ENCODE assay signal across 32 cellular contexts in the genomic region with DNA sequence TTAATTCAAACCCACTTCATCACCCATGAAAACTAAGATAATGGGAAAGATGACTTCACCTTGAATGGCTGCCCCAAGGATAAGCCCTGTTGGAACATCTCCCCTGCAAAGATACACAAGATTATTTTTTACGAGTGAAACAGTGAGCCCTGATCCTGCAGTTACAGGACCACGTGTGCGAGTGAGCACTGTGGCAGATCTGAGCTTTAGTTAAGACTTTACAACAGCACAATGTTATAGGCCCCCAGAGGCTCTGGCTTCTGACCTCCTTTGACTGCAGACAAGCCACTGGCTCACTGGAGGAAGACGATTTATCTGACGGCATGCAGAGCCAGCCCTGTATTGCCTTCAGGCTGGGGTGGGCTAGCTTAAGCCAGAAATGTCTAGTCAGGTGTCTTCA.
"Had no signal": no experiment of that assay in that cellular context is flagged by ENCODE, and none has a peak within 500 bp of the region (broad histone marks: within the 10 kb centered on the region; RNA-seq: fewer than 3 reads in every experiment).

No MANE protein-coding gene starts in this region.

- H3K36me3 Mint-ChIP-seq: activated CD4-positive, alpha-beta memory T cell treated with anti-CD3 and anti-CD28 coated beads for 36 hours; activated CD8-positive, alpha-beta memory T cell treated with anti-CD3 and anti-CD28 coated beads, Interleukin-2, amount 10 ng/mL, durations not matched to agents 7 days and 5 days; activated naive CD4-positive, alpha-beta T cell treated with anti-CD3 and anti-CD28 coated beads, Interleukin-2, amount 50 U/mL, for 24 hours; activated naive CD8-positive, alpha-beta T cell treated with anti-CD3 and anti-CD28 coated beads for 36 hours had no signal

- H3K9me3 ChIP-seq: adrenal gland, body of pancreas, colonic mucosa, esophagus squamous epithelium had no signal

- H3K27ac Mint-ChIP-seq: activated CD4-positive, alpha-beta memory T cell treated with anti-CD3 and anti-CD28 coated beads for 36 hours; activated CD4-positive, alpha-beta T cell treated with anti-CD3 and anti-CD28 coated beads for 36 hours; activated CD4-positive, alpha-beta T cell treated with anti-CD3 and anti-CD28 coated beads, Interleukin-2, amount 10 ng/mL, durations not matched to agents 24 days and 14 days; activated CD8-positive, alpha-beta memory T cell treated with anti-CD3 and anti-CD28 coated beads, Interleukin-2, amount 10 ng/mL, durations not matched to agents 7 days and 5 days; activated CD8-positive, alpha-beta T cell treated with anti-CD3 and anti-CD28 coated beads, Interleukin-2, amount 10 ng/mL, durations not matched to agents 7 days and 5 days; activated naive CD4-positive, alpha-beta T cell treated with anti-CD3 and anti-CD28 coated beads for 36 hours; activated naive CD4-positive, alpha-beta T cell treated with anti-CD3 and anti-CD28 coated beads, Interleukin-2, amount 50 U/mL, for 24 hours; activated naive CD8-positive, alpha-beta T cell treated with anti-CD3 and anti-CD28 coated beads for 36 hours; activated naive CD8-positive, alpha-beta T cell treated with anti-CD3 and anti-CD28 coated beads, Interleukin-2, amount 50 U/mL, for 24 hours; activated T-helper 1 cell treated with anti-CD3 and anti-CD28 coated beads, Interleukin-12 subunit alpha, Interleukin-12 subunit beta, Interleukin-2, Interleukin-4 antibody, amounts not matched to agents 30 ng/mL and 10 ng/mL and 1 ng/mL, durations not matched to agents 14 hours and 24 hours and 36 hours; activated T-helper 2 cell treated with anti-CD3 and anti-CD28 coated beads, Interferon-gamma antibody, Interleukin-2, Interleukin-4, amounts not matched to agents 10 μg/mL and 5 μg/mL and 100 μg/mL, durations not matched to agents 14 hours and 24 hours and 36 hours; T-helper 17 cell; T-helper 2 cell treated with Interferon-gamma antibody and Interleukin-4, amounts not matched to agents 5 μg/mL and 100 μg/mL, for 36 hours had no signal

- H3K36me3 ChIP-seq: adrenal gland, colonic mucosa, esophagus squamous epithelium had no signal

- ATAC-seq: activated CD4-positive, alpha-beta T cell treated with anti-CD3 and anti-CD28 coated beads for 36 hours; activated CD8-positive, alpha-beta memory T cell treated with anti-CD3 and anti-CD28 coated beads, Interleukin-2, amount 10 ng/mL, durations not matched to agents 7 days and 5 days; activated CD8-positive, alpha-beta T cell treated with anti-CD3 and anti-CD28 coated beads, Interleukin-2, amount 10 ng/mL, durations not matched to agents 7 days and 5 days; activated naive CD8-positive, alpha-beta T cell treated with anti-CD3 and anti-CD28 coated beads, Interleukin-2, amount 50 U/mL, for 24 hours; body of pancreas; T-helper 17 cell had no signal

- DNase-seq: activated CD4-positive, alpha-beta memory T cell treated with anti-CD3 and anti-CD28 coated beads for 36 hours; activated CD4-positive, alpha-beta T cell treated with anti-CD3 and anti-CD28 coated beads for 36 hours; activated CD4-positive, alpha-beta T cell treated with anti-CD3 and anti-CD28 coated beads, Interleukin-2, amount 10 ng/mL, durations not matched to agents 24 days and 14 days; activated CD4-positive, CD25-positive, alpha-beta regulatory T cell; activated CD4-positive, CD25-positive, alpha-beta regulatory T cell treated with anti-CD3 and anti-CD28 coated beads, Interleukin-2, amount 50 U/mL, for 72 hours; activated CD8-positive, alpha-beta memory T cell treated with anti-CD3 and anti-CD28 coated beads, Interleukin-2, amount 10 ng/mL, durations not matched to agents 7 days and 5 days; activated CD8-positive, alpha-beta memory T cell treated with anti-CD3 and anti-CD28 coated beads, Interleukin-2, amount 50 U/mL, for 4 hours; activated CD8-positive, alpha-beta T cell treated with anti-CD3 and anti-CD28 coated beads, Interleukin-2, amount 10 ng/mL, durations not matched to agents 7 days and 5 days; activated effector memory CD4-positive, alpha-beta T cell treated with anti-CD3 and anti-CD28 coated beads, Interleukin-2, amount 50 U/mL, for 16 hours; activated naive CD4-positive, alpha-beta T cell treated with anti-CD3 and anti-CD28 coated beads for 36 hours; activated naive CD8-positive, alpha-beta T cell treated with anti-CD3 and anti-CD28 coated beads for 36 hours; activated naive CD8-positive, alpha-beta T cell treated with anti-CD3 and anti-CD28 coated beads, Interleukin-2, amount 50 U/mL, for 24 hours; activated T-cell treated with anti-CD3 and anti-CD28 coated beads, Interleukin-2, amount 50 U/mL, for 1 hour; activated T-cell treated with anti-CD3 and anti-CD28 coated beads, Interleukin-2, amount 50 U/mL, for 48 hours; adrenal gland; amygdala; aorta; body of pancreas; central memory CD4-positive, alpha-beta T cell; cerebellar nuclear complex; colonic mucosa; effector CD8-positive, alpha-beta T cell; esophagus squamous epithelium; foreskin melanocyte; head of caudate nucleus; T-helper 1 cell; T-helper 17 cell had no signal

- H3K27me3 ChIP-seq: adrenal gland, body of pancreas, colonic mucosa had no signal

- H3K27ac ChIP-seq: adrenal gland, body of pancreas, colonic mucosa, epithelial cell of prostate, esophagus squamous epithelium had no signal

- H3K4me1 Mint-ChIP-seq: activated CD8-positive, alpha-beta memory T cell treated with anti-CD3 and anti-CD28 coated beads, Interleukin-2, amount 10 ng/mL, durations not matched to agents 7 days and 5 days; activated naive CD4-positive, alpha-beta T cell treated with anti-CD3 and anti-CD28 coated beads, Interleukin-2, amount 50 U/mL, for 24 hours; activated naive CD8-positive, alpha-beta T cell treated with anti-CD3 and anti-CD28 coated beads for 36 hours; activated naive CD8-positive, alpha-beta T cell treated with anti-CD3 and anti-CD28 coated beads, Interleukin-2, amount 50 U/mL, for 24 hours; T-helper 17 cell had no signal

- H3K4me3 Mint-ChIP-seq: activated CD4-positive, alpha-beta memory T cell treated with anti-CD3 and anti-CD28 coated beads for 36 hours; activated CD4-positive, alpha-beta T cell treated with anti-CD3 and anti-CD28 coated beads for 36 hours; activated CD4-positive, alpha-beta T cell treated with anti-CD3 and anti-CD28 coated beads, Interleukin-2, amount 10 ng/mL, durations not matched to agents 24 days and 14 days; activated CD8-positive, alpha-beta memory T cell treated with anti-CD3 and anti-CD28 coated beads, Interleukin-2, amount 10 ng/mL, durations not matched to agents 7 days and 5 days; activated CD8-positive, alpha-beta T cell treated with anti-CD3 and anti-CD28 coated beads, Interleukin-2, amount 10 ng/mL, durations not matched to agents 7 days and 5 days; activated naive CD4-positive, alpha-beta T cell treated with anti-CD3 and anti-CD28 coated beads for 36 hours; activated naive CD4-positive, alpha-beta T cell treated with anti-CD3 and anti-CD28 coated beads, Interleukin-2, amount 50 U/mL, for 24 hours; activated naive CD8-positive, alpha-beta T cell treated with anti-CD3 and anti-CD28 coated beads for 36 hours; activated naive CD8-positive, alpha-beta T cell treated with anti-CD3 and anti-CD28 coated beads, Interleukin-2, amount 50 U/mL, for 24 hours; activated T-helper 1 cell treated with anti-CD3 and anti-CD28 coated beads, Interleukin-12 subunit alpha, Interleukin-12 subunit beta, Interleukin-2, Interleukin-4 antibody, amounts not matched to agents 30 ng/mL and 10 ng/mL and 1 ng/mL, durations not matched to agents 14 hours and 24 hours and 36 hours; T-helper 17 cell; T-helper 2 cell treated with Interferon-gamma antibody and Interleukin-4, amounts not matched to agents 5 μg/mL and 100 μg/mL, for 36 hours had no signal

- H3K9me3 Mint-ChIP-seq: activated CD4-positive, alpha-beta memory T cell treated with anti-CD3 and anti-CD28 coated beads for 36 hours; activated naive CD4-positive, alpha-beta T cell treated with anti-CD3 and anti-CD28 coated beads for 36 hours; activated naive CD4-positive, alpha-beta T cell treated with anti-CD3 and anti-CD28 coated beads, Interleukin-2, amount 50 U/mL, for 24 hours; activated naive CD8-positive, alpha-beta T cell treated with anti-CD3 and anti-CD28 coated beads for 36 hours; activated naive CD8-positive, alpha-beta T cell treated with anti-CD3 and anti-CD28 coated beads, Interleukin-2, amount 50 U/mL, for 24 hours; activated T-helper 1 cell treated with anti-CD3 and anti-CD28 coated beads, Interleukin-12 subunit alpha, Interleukin-12 subunit beta, Interleukin-2, Interleukin-4 antibody, amounts not matched to agents 30 ng/mL and 10 ng/mL and 1 ng/mL, durations not matched to agents 14 hours and 24 hours and 36 hours; activated T-helper 2 cell treated with anti-CD3 and anti-CD28 coated beads, Interferon-gamma antibody, Interleukin-2, Interleukin-4, amounts not matched to agents 10 μg/mL and 5 μg/mL and 100 μg/mL, durations not matched to agents 14 hours and 24 hours and 36 hours; T-helper 2 cell treated with Interferon-gamma antibody and Interleukin-4, amounts not matched to agents 5 μg/mL and 100 μg/mL, for 36 hours had no signal

- H3K4me3 ChIP-seq: adrenal gland, body of pancreas, colonic mucosa, esophagus squamous epithelium had no signal

- H3K27me3 Mint-ChIP-seq: activated CD4-positive, alpha-beta memory T cell treated with anti-CD3 and anti-CD28 coated beads for 36 hours; activated CD8-positive, alpha-beta memory T cell treated with anti-CD3 and anti-CD28 coated beads, Interleukin-2, amount 10 ng/mL, durations not matched to agents 7 days and 5 days; activated naive CD8-positive, alpha-beta T cell treated with anti-CD3 and anti-CD28 coated beads, Interleukin-2, amount 50 U/mL, for 24 hours; T-helper 17 cell had no signal
